In genomic region chr10:46284286-46285229, GRCh38 we compare ENCODE assay signal across 8 cellular contexts. TPM values are rescaled to one million over a fixed set of nuclear protein-coding genes. Genes with fewer than 3 reads are reported as not detected.
DNase-seq lines count a peak whose midpoint lies in the region; ATAC-seq and TF ChIP-seq lines count a peak whose summit lies in the region.

No MANE protein-coding gene starts in this region.

- H3K9ac ChIP-seq in duodenal mucosa (ENCODE audit: low read depth in 1 of 2, low read length in 2 of 2): peak overlapping the region; percentile 48 to 73

- peaks cover 16 to 18% of the 10 kb centered on the region in 2 donors for H3K4me1 ChIP-seq in duodenal mucosa (ENCODE audit: control insufficient read depth in 1 of 2, insufficient read depth in 2 of 2, low read length in 2 of 2)
- H3K4me1 ChIP-seq in lower lobe of right lung: peaks cover 12% of the 10 kb centered on the region

- H3K27ac ChIP-seq in AG04450 (ENCODE audit: low read depth, low read length) (no peak overlapping the region), duodenal mucosa (ENCODE audit: low read depth, low read length) (no peak overlapping the region), lower lobe of right lung (peak overlapping the region; percentile 81)

- H3K9me3 ChIP-seq in AG04450 (ENCODE audit: control insufficient read depth, insufficient read depth, low read length) (no peaks in the 10 kb centered on the region), duodenal mucosa (ENCODE audit: control insufficient read depth in 1 of 2, low read length in 2 of 2) (no peaks in the 10 kb centered on the region), lower lobe of right lung (no peaks in the 10 kb centered on the region)

- peak overlapping the region; percentile 65 for H3K4me3 ChIP-seq in AG04450 (ENCODE audit: low read depth, low read length)
- H3K4me3 ChIP-seq in duodenal mucosa (ENCODE audit: low read depth in 1 of 2, low read length in 2 of 2): peak overlapping the region; percentile 54 to 71
- peak overlapping the region; percentile 74 for H3K4me3 ChIP-seq in lower lobe of right lung

- POLR2A ChIA-PET in AG04450 (lab: Yijun Ruan, JAX): no interaction called here

- peaks cover 8% of the 10 kb centered on the region for H3K27me3 ChIP-seq in AG04450 (ENCODE audit: control insufficient read depth, insufficient read depth, low read length)
- H3K27me3 ChIP-seq in duodenal mucosa (ENCODE audit: control insufficient read depth in 1 of 2, insufficient read depth in 2 of 2, low read length in 2 of 2): peaks cover 6 to 11% of the 10 kb centered on the region in 2 donors
- no peaks in the 10 kb centered on the region for H3K27me3 ChIP-seq in lower lobe of right lung (ENCODE audit: low read depth)

- DNase-seq in AG04450 (ENCODE audit: low read depth, low spot score) (no peak), NCI-H510A (lab: John Stamatoyannopoulos, UW) (peak; percentile 75), lower lobe of right lung (peak; percentile 91)
- DNase-seq in activated CD4-positive, alpha-beta T cell treated with anti-CD3 and anti-CD28 coated beads, Interleukin-2, amount 50 U/mL, for 24 hours (ENCODE audit: low read depth in 1 of 2, low spot score in 1 of 2): peak; percentile 58 to 69
- peak; percentile 55 to 79 (median 60) for DNase-seq in stimulated activated CD4-positive, alpha-beta T cell treated with anti-CD3 and anti-CD28 coated beads, TNF-alpha, amount 100 ng/mL, for 24 hours (ENCODE audit: low read depth in 3 of 3)

- ATAC-seq in GM18873 (IDR thresholded peaks at IDR 0.05; ENCODE audit: low FRiP score, unreplicated experiment): peak; percentile 85
- peak; percentile 88 for ATAC-seq in HG03135 (IDR thresholded peaks at IDR 0.05; ENCODE audit: unreplicated experiment)
- ATAC-seq in lower lobe of right lung: peak; percentile 95

- intact Hi-C loops in lower lobe of right lung (cut with DNase I): no loop called here

- H3K36me3 ChIP-seq in duodenal mucosa (ENCODE audit: control insufficient read depth in 1 of 2, insufficient read depth in 2 of 2, low read length in 2 of 2): no peaks in the 10 kb centered on the region
- no peaks in the 10 kb centered on the region for H3K36me3 ChIP-seq in lower lobe of right lung

- TF ChIP-seq CTCF in AG04450 (IDR thresholded peaks at IDR 0.05; ENCODE audit: low read depth, low read length) (no peak), lower lobe of right lung (IDR thresholded peaks at IDR 0.05) (no peak)

- CTCF ChIA-PET in AG04450 (lab: Charles Lee): interaction anchor here (0.6 kb wide), 1 partner anchor 60 kb away, joined by 3 read pairs; no protein-coding TSS in a partner anchor

RNA-seq across cellular contexts. Expression of gene ANTXRL, which starts 2.2 kb away (rescaled TPM):
- polyA plus RNA-seq in AG04450 (2011; rRNA removed): not detected in 2 replicates
- polyA minus RNA-seq in AG04450 (2011; rRNA and poly(A)+ RNA removed): not detected in 2 replicates
- total RNA-seq in lower lobe of right lung: not detected
